23 cellular contexts compared by ENCODE assay signal in the genomic region with DNA sequence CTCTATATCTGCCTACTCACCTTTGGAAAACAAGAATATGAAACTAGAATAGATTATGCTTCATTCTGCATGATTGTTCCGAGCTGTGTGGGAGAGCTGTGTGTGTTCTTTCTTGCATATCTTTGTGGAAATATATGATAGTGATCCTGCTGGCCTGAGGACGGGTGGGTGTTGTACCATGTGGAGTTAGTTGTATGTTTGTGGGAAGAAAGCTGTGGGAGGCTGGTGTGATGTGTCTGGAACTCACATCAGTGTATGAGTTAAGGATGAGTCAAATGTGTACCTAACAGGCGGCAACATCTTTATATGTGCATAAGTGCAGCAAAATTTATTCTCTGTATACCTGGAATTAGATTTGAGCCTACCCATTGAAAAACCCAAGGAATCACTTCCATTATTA.
A peak's percentile ranks its signal among the peaks of the same experiment; 100 is the strongest.
DNase-seq lines count a peak whose midpoint lies in the region; ATAC-seq, FAIRE-seq and TF ChIP-seq lines count a peak whose summit lies in the region.
"Had no signal": no experiment of that assay in that cellular context is flagged by ENCODE, and none has a peak within 500 bp of the region (broad histone marks: within the 10 kb centered on the region; RNA-seq: fewer than 3 reads in every experiment).

No MANE protein-coding gene starts in this region.

- H3K4me3 ChIP-seq in keratinocyte (ENCODE audit: control insufficient read depth in 2 of 3, extremely low read depth in 1 of 3, insufficient read depth in 2 of 3, low read depth in 1 of 3, low read length in 3 of 3) (no peak overlapping the region), hepatocyte (no peak overlapping the region)
- H3K4me3 ChIP-seq: thyroid gland had no signal

- no peaks in the 10 kb centered on the region for H3K9me1 ChIP-seq in keratinocyte (ENCODE audit: control insufficient read depth, extremely low read depth, insufficient read depth, low read length)

- H3K27me3 ChIP-seq in keratinocyte (ENCODE audit: control insufficient read depth, extremely low read depth, insufficient read depth, low read length) (no peaks in the 10 kb centered on the region), hepatocyte (no peaks in the 10 kb centered on the region)
- H3K27me3 ChIP-seq: thyroid gland had no signal

- H4K20me1 ChIP-seq in keratinocyte (ENCODE audit: control insufficient read depth, extremely low read depth, insufficient read depth, low read length), result no peaks in the 10 kb centered on the region
- H4K20me1 ChIP-seq in hepatocyte (ENCODE audit: insufficient read depth, poor library complexity, severe bottlenecking), result no peaks in the 10 kb centered on the region

- ATAC-seq in HG03045 (IDR thresholded peaks at IDR 0.05; ENCODE audit: unreplicated experiment), result no peak
- ATAC-seq: SK-N-SH treated with all-trans-retinoic acid at 6 μM for 48 hours had no signal

- dilution Hi-C loops in keratinocyte (cut with MboI; ENCODE audit: extremely low pct_ligation_motif_present, low sequenced_read_pairs), result no loop called here

- H3K36me3 ChIP-seq in keratinocyte (ENCODE audit: control insufficient read depth in 2 of 2, extremely low read depth in 1 of 2, insufficient read depth in 2 of 2, low read length in 2 of 2) (no peaks in the 10 kb centered on the region), hepatocyte (replicated peaks; ENCODE audit: insufficient read depth, low read depth) (no peaks in the 10 kb centered on the region)
- H3K36me3 ChIP-seq: thyroid gland had no signal

- TF ChIP-seq CTCF in keratinocyte (optimal IDR thresholded peaks at IDR 0.05 in 1 of 3, IDR thresholded peaks at IDR 0.05 in 1 of 3, conservative IDR thresholded peaks at IDR 0.05 in 1 of 3; ENCODE audit: extremely low read depth in 1 of 3, insufficient read depth in 2 of 3, low read length in 3 of 3) (no peak), hepatocyte (IDR thresholded peaks at IDR 0.05; ENCODE audit: poor library complexity) (no peak)

- H3K27ac ChIP-seq in keratinocyte (ENCODE audit: control insufficient read depth, insufficient read depth, low read length) (no peak overlapping the region), hepatocyte (no peak overlapping the region)
- H3K27ac ChIP-seq: 22Rv1, thyroid gland had no signal

- H3K79me2 ChIP-seq in keratinocyte (ENCODE audit: control insufficient read depth, insufficient read depth, low read length) (no peaks in the 10 kb centered on the region), hepatocyte (no peaks in the 10 kb centered on the region)

- H3K4me2 ChIP-seq in keratinocyte (ENCODE audit: control insufficient read depth, extremely low read depth, insufficient read depth, low read depth, low read length), result no peak overlapping the region
- no peak overlapping the region for H3K4me2 ChIP-seq in hepatocyte

- H3K9me2 ChIP-seq in hepatocyte (replicated peaks; ENCODE audit: insufficient read depth), result no peaks in the 10 kb centered on the region

- no peak overlapping the region for H2AFZ ChIP-seq in keratinocyte (ENCODE audit: control insufficient read depth, low read length)
- H2AFZ ChIP-seq in hepatocyte, result no peak overlapping the region

- 88% methylated on average over 3 of the region's 3 CpGs for WGBS in hepatocyte (ENCODE audit: low lambda C conversion rate, missing lambda C conversion rate)

- FAIRE-seq in keratinocyte (lab: Jason Lieb, UNC), result peak; percentile 46
- FAIRE-seq: endothelial cell of umbilical vein, GM12892, GM19239, small intestine had no signal

- no peak overlapping the region for H3K9ac ChIP-seq in keratinocyte (ENCODE audit: control insufficient read depth, extremely low read depth, insufficient read depth, low read length)

- DNase-seq in DMS53 (lab: John Stamatoyannopoulos, UW), result peak; percentile 6
- DNase-seq in DMS53 treated with DMSO at 0.1 percent for 48 hours (lab: John Stamatoyannopoulos, UW; ENCODE audit: unreplicated experiment), result no peak
- peak; percentile 67 for DNase-seq in brain pericyte (ENCODE audit: low read depth, low spot score)
- no peak for DNase-seq in keratinocyte (ENCODE audit: low read depth, low spot score)
- no peak for DNase-seq in NCI-H146 treated with DMSO at 0.1 percent for 48 hours (lab: John Stamatoyannopoulos, UW; ENCODE audit: unreplicated experiment)
- no peak for DNase-seq in hepatocyte (ENCODE audit: low spot score)
- no peak for DNase-seq in DMS79 treated with DMSO at 0.1 percent for 48 hours (lab: John Stamatoyannopoulos, UW)
- DNase-seq: activated CD4-positive, alpha-beta T cell treated with anti-CD3 and anti-CD28 coated beads, Interleukin-2, amount 50 U/mL, for 1 hour; activated naive CD8-positive, alpha-beta T cell treated with anti-CD3 and anti-CD28 coated beads for 36 hours; AML-193; dermis blood vessel endothelial cell; NCI-H1436; NCI-H524; small intestine; stimulated activated CD4-positive, alpha-beta T cell treated with anti-CD3 and anti-CD28 coated beads, Interleukin-2, amount 100 ng/mL, for 48 hours; stimulated activated naive CD4-positive, alpha-beta T cell treated with Interleukin-2 at 50 U/mL for 16 hours; thyroid gland had no signal

- H3K9me3 ChIP-seq in keratinocyte (ENCODE audit: control insufficient read depth, low read depth, low read length) (no peaks in the 10 kb centered on the region), hepatocyte (ENCODE audit: low read depth) (no peaks in the 10 kb centered on the region)
- H3K9me3 ChIP-seq: thyroid gland had no signal

- H3K4me1 ChIP-seq in keratinocyte (ENCODE audit: control insufficient read depth, extremely low read depth, insufficient read depth, low read length), result no peaks in the 10 kb centered on the region
- no peaks in the 10 kb centered on the region for H3K4me1 ChIP-seq in hepatocyte (ENCODE audit: insufficient read depth)
- H3K4me1 ChIP-seq: thyroid gland had no signal

Comparison
In these comparisons a context has a peak if more than half of its experiments do, and no peak if none do; other contexts are left out.
1. DNase-seq: peak in DMS53 (single experiment) and brain pericyte (single experiment); none in DMS53 treated with DMSO at 0.1 percent for 48 hours (single experiment), keratinocyte (single experiment), NCI-H146 treated with DMSO at 0.1 percent for 48 hours (single experiment), hepatocyte (single experiment) and DMS79 treated with DMSO at 0.1 percent for 48 hours (single experiment).